Comparison of ENCODE assay signal across 11 cellular contexts in the genomic region with DNA sequence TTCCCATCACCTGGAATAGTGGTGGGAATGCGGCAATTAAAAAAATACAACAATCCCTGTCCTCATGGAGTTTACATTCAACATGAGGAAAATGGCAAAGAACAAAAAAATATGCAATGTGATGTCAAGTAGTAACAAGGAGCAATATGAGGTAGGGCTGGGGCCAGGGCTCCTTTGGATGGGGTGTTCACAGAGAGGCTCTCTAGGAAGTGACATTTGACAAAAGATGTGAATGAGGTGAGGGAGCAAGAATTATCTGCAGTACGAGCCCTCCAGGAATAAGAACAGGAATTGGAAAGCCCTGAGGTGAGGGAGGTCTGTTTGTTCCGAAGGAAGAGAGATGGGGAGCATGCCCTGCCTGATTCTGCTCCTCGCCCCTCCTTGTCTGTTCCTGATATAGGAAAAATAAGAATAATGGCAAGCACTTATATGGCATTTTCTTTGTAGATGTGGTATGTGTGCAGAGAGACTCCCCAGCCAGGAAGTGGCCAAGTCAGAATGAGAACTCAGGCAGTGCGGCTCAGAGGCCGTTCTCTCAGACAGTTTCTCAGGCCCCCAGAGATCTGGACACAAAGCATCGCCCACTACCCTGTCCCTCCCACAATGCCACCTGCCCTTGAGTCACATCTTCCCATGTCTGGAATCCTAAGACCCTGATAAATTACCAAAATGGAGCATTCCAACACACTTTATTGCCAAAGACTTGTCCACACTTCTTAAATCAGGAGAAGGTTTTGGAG.
A peak's percentile ranks its signal among the peaks of the same experiment; 100 is the strongest.
DNase-seq lines count a peak whose midpoint lies in the region; ATAC-seq and TF ChIP-seq lines count a peak whose summit lies in the region.
"Had no signal": no experiment of that assay in that cellular context is flagged by ENCODE, and none has a peak within 500 bp of the region (broad histone marks: within the 10 kb centered on the region; RNA-seq: fewer than 3 reads in every experiment).

No MANE protein-coding gene starts in this region.

- ATAC-seq in GM18867 (IDR thresholded peaks at IDR 0.05; ENCODE audit: unreplicated experiment), result peak; percentile 63
- peak; percentile 74 for ATAC-seq in GM21619 (IDR thresholded peaks at IDR 0.05; ENCODE audit: unreplicated experiment)
- peak; percentile 93 for ATAC-seq in HG03442 (IDR thresholded peaks at IDR 0.05; ENCODE audit: unreplicated experiment)
- no peak for ATAC-seq in natural killer cell

- H3K9me3 Mint-ChIP-seq in natural killer cell, result no peaks in the 10 kb centered on the region
- no peaks in the 10 kb centered on the region for H3K9me3 Mint-ChIP-seq in osteocyte (ENCODE audit: unreplicated experiment)
- H3K9me3 Mint-ChIP-seq: H9 had no signal

- TF ChIP-seq CTCF in natural killer cell (IDR thresholded peaks at IDR 0.05) (no peak), osteocyte (IDR thresholded peaks at IDR 0.05) (no peak)

- no peaks in the 10 kb centered on the region for H3K27me3 Mint-ChIP-seq in natural killer cell (ENCODE audit: low read depth in 2 of 2)
- no peaks in the 10 kb centered on the region for H3K27me3 Mint-ChIP-seq in osteocyte (ENCODE audit: unreplicated experiment)

- no peak overlapping the region for H3K4me3 Mint-ChIP-seq in natural killer cell
- no peak overlapping the region for H3K4me3 Mint-ChIP-seq in osteocyte (ENCODE audit: unreplicated experiment)
- H3K4me3 Mint-ChIP-seq: H9 had no signal

- intact Hi-C loops in natural killer cell (cut with micrococcal nuclease), result no loop called here

- H3K4me1 Mint-ChIP-seq in natural killer cell, result peaks cover 15 to 45% of the 10 kb centered on the region in 2 donors
- H3K4me1 Mint-ChIP-seq in osteocyte (ENCODE audit: unreplicated experiment), result no peaks in the 10 kb centered on the region

- H3K36me3 Mint-ChIP-seq in natural killer cell, result peaks cover 13% of the 10 kb centered on the region
- no peaks in the 10 kb centered on the region for H3K36me3 Mint-ChIP-seq in osteocyte (ENCODE audit: unreplicated experiment)

- DNase-seq in natural killer cell (no peak), OCI-M1 (lab: John Stamatoyannopoulos, UW) (no peak), osteocyte (ENCODE audit: extremely low spot score, unreplicated experiment) (no peak), NCI-H82 (lab: John Stamatoyannopoulos, UW) (no peak)
- DNase-seq: dermis blood vessel endothelial cell, DMS79, H9, Right ventricle myocardium superior had no signal

- H3K27ac Mint-ChIP-seq in natural killer cell (peak overlapping the region; percentile 78 to 80), osteocyte (ENCODE audit: unreplicated experiment) (no peak overlapping the region)

Comparison
In these comparisons a context has a peak if more than half of its experiments do, and no peak if none do; other contexts are left out.
1. ATAC-seq: peak in GM18867 (single experiment), GM21619 (single experiment) and HG03442 (single experiment); none in natural killer cell (0 of 3).